ENCODE assay signal across 8 cellular contexts in genomic region chr3:141737828-141738635, GRCh38. TPM values are rescaled to one million over a fixed set of nuclear protein-coding genes. Genes with fewer than 3 reads are reported as not detected.
DNase-seq lines count a peak whose midpoint lies in the region; ATAC-seq and TF ChIP-seq lines count a peak whose summit lies in the region.

Gene RNF7, plus strand, starts transcription at chr3:141738298. Its CDS starts 44 bp downstream, at chr3:141738342.

- H3K9me3 ChIP-seq in Caco-2 = no peaks in the 10 kb centered on the region
- H3K9me3 ChIP-seq in effector memory CD4-positive, alpha-beta T cell (ENCODE audit: control insufficient read depth, low read length) = no peaks in the 10 kb centered on the region

- peaks cover 11% of the 10 kb centered on the region for H3K36me3 Mint-ChIP-seq in Caco-2 (ENCODE audit: insufficient read depth, unreplicated experiment)
- peaks cover 4% of the 10 kb centered on the region for H3K36me3 Mint-ChIP-seq in memory B cell

- intact Hi-C loops in Caco-2 (cut with micrococcal nuclease; ENCODE audit: unreplicated experiment) = loop anchor here (1.0 to 2.0 kb wide), 4 partner anchors 10 to 175 kb away; no protein-coding TSS in a partner anchor

- ATAC-seq in GM21360 (IDR thresholded peaks at IDR 0.05; ENCODE audit: unreplicated experiment) (peak; percentile 89), memory B cell (ENCODE audit: low read depth) (peak; percentile 89)

- H3K27ac Mint-ChIP-seq in Caco-2 (ENCODE audit: unreplicated experiment) (peak within 1 kb of the TSS; percentile 98), memory B cell (peak within 1 kb of the TSS; percentile 96)

- H3K27me3 Mint-ChIP-seq in Caco-2 (ENCODE audit: insufficient read depth, unreplicated experiment) (peaks cover 4% of the 10 kb centered on the region), memory B cell (no peaks in the 10 kb centered on the region)

- CTCF ChIA-PET in Caco-2 (lab: Charles Lee) = interaction anchor here (0.6 to 0.9 kb wide), 4 partner anchors 10 to 278 kb away, joined by 3 to 5 read pairs (median 4); no protein-coding TSS in a partner anchor
- CTCF ChIA-PET in activated CD8-positive, alpha-beta memory T cell treated with anti-CD3 and anti-CD28 coated beads for 36 hours (lab: Charles Lee) = interaction anchor here (0.6 to 4.0 kb wide), 24 partner anchors 15 to 1904 kb away, joined by 3 to 26 read pairs (median 4); partner anchors contain the start of genes ATP1B3 and U2SURP

- peaks cover 21% of the 10 kb centered on the region for H3K4me1 ChIP-seq in Caco-2
- peaks cover 17% of the 10 kb centered on the region for H3K4me1 ChIP-seq in effector memory CD4-positive, alpha-beta T cell (ENCODE audit: control insufficient read depth, insufficient read depth, low read length, poor library complexity, severe bottlenecking)

- H3K27ac ChIP-seq in effector memory CD4-positive, alpha-beta T cell (ENCODE audit: insufficient read depth, low read length, poor library complexity, severe bottlenecking) = peak within 1 kb of the TSS; percentile 91

- H3K9me3 Mint-ChIP-seq in Caco-2 (ENCODE audit: unreplicated experiment) (no peaks in the 10 kb centered on the region), memory B cell (no peaks in the 10 kb centered on the region)

- DNase-seq in Caco-2 = peak; percentile 94 to 97
- peak; percentile 98 for DNase-seq in HT1080 (ENCODE audit: low read depth)
- DNase-seq in NOMO-1 (lab: John Stamatoyannopoulos, UW; ENCODE audit: unreplicated experiment in 2 of 2) = peak; percentile 99 to 100
- peak; percentile 94 to 97 (median 96) for DNase-seq in effector memory CD4-positive, alpha-beta T cell
- peak; percentile 95 to 97 for DNase-seq in memory B cell (ENCODE audit: low spot score in 2 of 2)
- peak; percentile 89 for DNase-seq in stimulated activated CD8-positive, alpha-beta memory T cell treated with anti-CD3 and anti-CD28 coated beads, Interleukin-12 subunit alpha, Interleukin-12 subunit beta, amount 100 ng/mL, for 24 hours (ENCODE audit: extremely low read depth)

- no peaks in the 10 kb centered on the region for H3K36me3 ChIP-seq in Caco-2 (ENCODE audit: control insufficient read depth, insufficient read depth, low read length)
- H3K36me3 ChIP-seq in effector memory CD4-positive, alpha-beta T cell (ENCODE audit: control insufficient read depth, insufficient read depth, low read length) = peaks cover 2% of the 10 kb centered on the region

- H3K4me3 ChIP-seq in Caco-2 (ENCODE audit: low read depth, low read length) = peak within 1 kb of the TSS; percentile 98
- peak within 1 kb of the TSS; percentile 99 for H3K4me3 ChIP-seq in effector memory CD4-positive, alpha-beta T cell (ENCODE audit: insufficient read depth, low read depth, low read length, poor library complexity, severe bottlenecking)

- POLR2A ChIA-PET in Caco-2 (lab: Charles Lee) = no interaction called here
- POLR2A ChIA-PET in activated CD8-positive, alpha-beta memory T cell treated with anti-CD3 and anti-CD28 coated beads for 36 hours (lab: Charles Lee) = interaction anchor here (0.7 to 2.8 kb wide), 5 partner anchors 59 to 175 kb away, joined by 6 to 23 read pairs (median 12); partner anchors contain the start of gene ATP1B3

- no peaks in the 10 kb centered on the region for H3K27me3 ChIP-seq in Caco-2 (replicated peaks; ENCODE audit: control insufficient read depth, insufficient read depth, low read length)
- H3K27me3 ChIP-seq in effector memory CD4-positive, alpha-beta T cell (replicated peaks; ENCODE audit: control insufficient read depth, insufficient read depth, low read length, poor library complexity, severe bottlenecking) = no peaks in the 10 kb centered on the region

- TF ChIP-seq CTCF in Caco-2 (IDR thresholded peaks at IDR 0.05; ENCODE audit: insufficient read depth in 1 of 2, low read depth in 1 of 2, low read length in 1 of 2, severe bottlenecking in 1 of 2, unreplicated experiment in 1 of 2) = peak; percentile 64 to 78

- H3K4me1 Mint-ChIP-seq in Caco-2 (ENCODE audit: low read depth, unreplicated experiment) (no peaks in the 10 kb centered on the region), memory B cell (peaks cover 17% of the 10 kb centered on the region)

- BruUV-seq in Caco-2 (replicated peaks; lab: Mats Ljungman, UMichigan) = no TSS peak

- peak within 1 kb of the TSS; percentile 97 for H3K4me3 Mint-ChIP-seq in Caco-2 (ENCODE audit: unreplicated experiment)
- peak within 1 kb of the TSS; percentile 99 for H3K4me3 Mint-ChIP-seq in memory B cell

RNA-seq across cellular contexts. Expression of gene RNF7, which starts in this region (rescaled TPM):
- total RNA-seq in Caco-2 (2022) = 87.7 and 96.3 TPM in 2 replicates
- 89.8 and 107 TPM in 2 replicates for total RNA-seq in HT1080 (2014; rRNA removed; shearing (Covaris generic))
- 164 and 207 TPM in 2 replicates for polyA plus RNA-seq in HT1080 (2015; cell fraction: cytosol; rRNA removed)
- 45.5 and 49.2 TPM in 2 replicates for polyA plus RNA-seq in HT1080 (2015; cell fraction: nucleus; rRNA removed)
- total RNA-seq in activated CD8-positive, alpha-beta memory T cell treated with anti-CD3 and anti-CD28 coated beads for 36 hours = 10 to 100 TPM; 63.4 to 63.7 TPM

Comparison
In these comparisons a context has a peak if more than half of its experiments do, and no peak if none do; other contexts are left out.
1. Peak in every context shown above with its lines: DNase-seq, ATAC-seq, H3K4me3 ChIP-seq and H3K27ac ChIP-seq.